22 cellular contexts compared by ENCODE assay signal in genomic region chr6:54254886-54255285, GRCh38. TPM values are rescaled to one million over a fixed set of nuclear protein-coding genes. Genes with fewer than 3 reads are reported as not detected.
DNase-seq lines count a peak whose midpoint lies in the region; ATAC-seq, FAIRE-seq and TF ChIP-seq lines count a peak whose summit lies in the region.
"Had no signal": no experiment of that assay in that cellular context is flagged by ENCODE, and none has a peak within 500 bp of the region (broad histone marks: within the 10 kb centered on the region; RNA-seq: fewer than 3 reads in every experiment).

No MANE protein-coding gene starts in this region.

- TF ChIP-seq CTCF in heart left ventricle (IDR thresholded peaks at IDR 0.05): no peak
- no peak for TF ChIP-seq CTCF in psoas muscle (IDR thresholded peaks at IDR 0.05)

- no peaks in the 10 kb centered on the region for H3K9me3 ChIP-seq in heart left ventricle
- no peaks in the 10 kb centered on the region for H3K9me3 ChIP-seq in psoas muscle
- H3K9me3 ChIP-seq: A549 had no signal

- intact Hi-C loops in heart left ventricle (cut with DNase I): no loop called here
- intact Hi-C loops in psoas muscle (cut with DNase I): no loop called here

- ATAC-seq in heart left ventricle (peak; percentile 19 to 49 (median 27)), psoas muscle (peak in 3 of 4 donors; percentile 12 to 34 (median 25))
- ATAC-seq: A549; CD8-positive, alpha-beta T cell; GM23338; HepG2 had no signal

- H3K27ac ChIP-seq in heart left ventricle: peak overlapping the region in 10 of 12 donors; percentile 3 to 87 (median 70)
- H3K27ac ChIP-seq in psoas muscle: peak overlapping the region; percentile 75
- H3K27ac ChIP-seq: A549 had no signal

- H3K27me3 ChIP-seq in heart left ventricle (no peaks in the 10 kb centered on the region), psoas muscle (ENCODE audit: insufficient read depth in 3 of 3, low read length in 2 of 3) (no peaks in the 10 kb centered on the region)

- DNase-seq in EH (ENCODE audit: low read depth) (peak; percentile 18), H54 (ENCODE audit: insufficient read length, low spot score) (no peak), heart left ventricle (no peak), psoas muscle (no peak), HT-29 (ENCODE audit: low spot score) (no peak), NCI-H2029 treated with DMSO at 0.1 percent for 48 hours (lab: John Stamatoyannopoulos, UW) (no peak), hypothalamus (lab: John Stamatoyannopoulos, UW) (no peak)
- DNase-seq: CD8-positive, alpha-beta T cell; COR-L47; DMS153; DMS79 treated with DMSO at 0.1 percent for 48 hours; GDM1; H9 had no signal

- H3K36me3 ChIP-seq in heart left ventricle: peaks cover 0 to 8% (median 0%) of the 10 kb centered on the region in 9 donors
- H3K36me3 ChIP-seq in psoas muscle (ENCODE audit: insufficient read depth in 1 of 2, low read depth in 1 of 2): peaks cover 0 to 9% of the 10 kb centered on the region in 2 donors

- H3K4me3 ChIP-seq in heart left ventricle (no peak overlapping the region), psoas muscle (no peak overlapping the region)
- H3K4me3 ChIP-seq: A549, GM23338 had no signal

- FAIRE-seq in H54 (lab: Jason Lieb, UNC): peak; percentile 27
- FAIRE-seq: A549, D721Med, GM12892, HepG2, HTR-8/SVneo had no signal

- 29 to 48% (median 39%) methylated on average over 2 of the region's 2 CpGs for WGBS in heart left ventricle, 4 donors
- 37 to 61% (median 48%) methylated on average over 2 of the region's 2 CpGs for WGBS in psoas muscle, 3 donors

- H3K4me1 ChIP-seq in heart left ventricle (peaks cover 0 to 34% (median 12%) of the 10 kb centered on the region in 12 donors), psoas muscle (peaks cover 32% of the 10 kb centered on the region)
- H3K4me1 ChIP-seq: A549 had no signal

- no peak for TF ChIP-seq POLR2A in H54 (IDR thresholded peaks at IDR 0.05; ENCODE audit: low read depth, low read length)
- TF ChIP-seq POLR2A in heart left ventricle (IDR thresholded peaks at IDR 0.05): no peak

RNA-seq across cellular contexts. Expression of gene TINAG, which starts 53.4 kb away (rescaled TPM):
- total RNA-seq in heart left ventricle: under 1 TPM in 8 of 9 donors, not detected in 1; 0.30 to 0.56 (median 0.48) TPM
- under 1 TPM; 0.15 to 0.19 TPM for polyA plus RNA-seq in heart left ventricle
- under 1 TPM in 2 of 4 donors, not detected in 2; 0.27 TPM for total RNA-seq in psoas muscle
- under 1 TPM; 0.03 to 0.04 (median 0.04) TPM for polyA plus RNA-seq in psoas muscle
- 0.15 and 1.8 TPM in 2 replicates for total RNA-seq in HT-29 (2014; rRNA removed; shearing (Covaris generic))
- total RNA-seq: CD8-positive, alpha-beta T cell; GM23338; H9 had no signal
- polyA plus RNA-seq: AG04450, BJ, CD14-positive monocyte, GM23338 had no signal
